Comparison of ENCODE assay signal across 11 cellular contexts in genomic region chr1:225944951-225945350, GRCh38. TPM values are rescaled to one million over a fixed set of nuclear protein-coding genes. Genes with fewer than 3 reads are reported as not detected.
DNase-seq lines count a peak whose midpoint lies in the region; ATAC-seq, FAIRE-seq and TF ChIP-seq lines count a peak whose summit lies in the region.
"Had no signal": no experiment of that assay in that cellular context is flagged by ENCODE, and none has a peak within 500 bp of the region (broad histone marks: within the 10 kb centered on the region; RNA-seq: fewer than 3 reads in every experiment).

No MANE protein-coding gene starts in this region.

- TF ChIP-seq RAD21 in HepG2 (CRISPR knock-in tag; IDR thresholded peaks at IDR 0.05) = no peak

- in situ Hi-C loops in HepG2 (cut with HindIII; ENCODE audit: extremely low pct_ligation_motif_present, low pct_unique_long_range_greater_than_20kb) = no loop called here

- no peak overlapping the region for H3K4me3 Mint-ChIP-seq in chondrocyte (ENCODE audit: unreplicated experiment)
- H3K4me3 Mint-ChIP-seq in endothelial cell (ENCODE audit: unreplicated experiment) = no peak overlapping the region

- H3K36me3 ChIP-seq in Loucy (ENCODE audit: insufficient read depth, low read length) (no peaks in the 10 kb centered on the region), HepG2 (replicated peaks in 1 of 2; ENCODE audit: control insufficient read depth in 1 of 2, insufficient read depth in 2 of 2, low read length in 2 of 2) (no peaks in the 10 kb centered on the region)

- H3K27me3 ChIP-seq in Loucy (ENCODE audit: insufficient read depth, low read length, poor library complexity, severe bottlenecking) (no peaks in the 10 kb centered on the region), HepG2 (ENCODE audit: control insufficient read depth in 1 of 2, insufficient read depth in 2 of 2, low read length in 2 of 2) (peaks cover 7 to 35% of the 10 kb centered on the region in 2 experiments; a peak in 4 of 5 replicates)

- H3K9me3 Mint-ChIP-seq in chondrocyte (ENCODE audit: low read depth) = no peaks in the 10 kb centered on the region
- no peaks in the 10 kb centered on the region for H3K9me3 Mint-ChIP-seq in endothelial cell (ENCODE audit: unreplicated experiment)

- peak overlapping the region; percentile 13 for H3K9ac ChIP-seq in Loucy (ENCODE audit: low read depth, low read length, poor library complexity, severe bottlenecking)
- no peak overlapping the region for H3K9ac ChIP-seq in HepG2 (ENCODE audit: insufficient read depth, low read depth, low read length)

- TF ChIP-seq POLR2A in GM18505 (IDR thresholded peaks at IDR 0.05; ENCODE audit: borderline replicate concordance, extremely low read depth, insufficient read depth, insufficient read length) = no peak
- no peak for TF ChIP-seq POLR2A in HepG2 (IDR thresholded peaks at IDR 0.05; ENCODE audit: insufficient read depth in 1 of 2, low read depth in 2 of 2, low read length in 2 of 2)

- intact Hi-C loops in HepG2 (cut with micrococcal nuclease; ENCODE audit: unreplicated experiment) = no loop called here

- H3K36me3 Mint-ChIP-seq in chondrocyte (ENCODE audit: low read depth) (no peaks in the 10 kb centered on the region), endothelial cell (ENCODE audit: low read depth, unreplicated experiment) (no peaks in the 10 kb centered on the region)

- no peaks in the 10 kb centered on the region for H3K9me2 ChIP-seq in Loucy (replicated peaks; ENCODE audit: low read depth, low read length)

- H3K27me3 Mint-ChIP-seq in chondrocyte (ENCODE audit: low read depth) (peaks cover 20% of the 10 kb centered on the region), endothelial cell (ENCODE audit: unreplicated experiment) (peaks cover 6% of the 10 kb centered on the region)

- CTCF ChIA-PET in HepG2 (lab: Yijun Ruan, JAX; ENCODE audit: low intra/inter-chr PET ratio, low total read pairs) = no interaction called here

- H3K27ac Mint-ChIP-seq in chondrocyte (ENCODE audit: unreplicated experiment) (no peak overlapping the region), endothelial cell (ENCODE audit: unreplicated experiment) (no peak overlapping the region)

- WGBS in HepG2 (ENCODE audit: low lambda C conversion rate) = 19% methylated on average over 7 of the region's 7 CpGs

- no peak for FAIRE-seq in HepG2 (lab: Jason Lieb, UNC)
- FAIRE-seq in frontal cortex (lab: Jason Lieb, UNC) = no peak
- FAIRE-seq: G401.6 had no signal

- H3K4me3 ChIP-seq in Loucy (ENCODE audit: low read length, poor library complexity, severe bottlenecking) (no peak overlapping the region), HepG2 (replicated peaks in 1 of 3; ENCODE audit: insufficient read depth in 1 of 3, low read depth in 2 of 3, low read length in 3 of 3) (no peak overlapping the region; a peak in 1 of 6 replicates)

- H4K20me1 ChIP-seq in Loucy (ENCODE audit: insufficient read depth, low read length, poor library complexity, severe bottlenecking) = no peaks in the 10 kb centered on the region
- no peaks in the 10 kb centered on the region for H4K20me1 ChIP-seq in HepG2 (ENCODE audit: insufficient read depth, low read length)

- POLR2A ChIA-PET in HepG2 (lab: Yijun Ruan, JAX) = interaction anchor here (2.0 kb wide), 1 partner anchor 21 kb away, joined by 6 read pairs; the partner anchor contains the start of gene PYCR2

- no peak for DNase-seq in HepG2 (ENCODE audit: low spot score)
- DNase-seq in frontal cortex (ENCODE audit: low spot score in 2 of 2) = no peak
- no peak for DNase-seq in HPDE6-E6E7 (ENCODE audit: extremely low spot score)
- DNase-seq in chondrocyte (ENCODE audit: low spot score) = no peak
- no peak for DNase-seq in endothelial cell (ENCODE audit: low spot score)
- DNase-seq: KG1 had no signal

- no peak for TF ChIP-seq EP300 in HepG2 (IDR thresholded peaks at IDR 0.05; ENCODE audit: low read depth in 2 of 2, low read length in 2 of 2)
- TF ChIP-seq EP300 in HepG2 (CRISPR knock-in tag; IDR thresholded peaks at IDR 0.05; ENCODE audit: borderline replicate concordance) = no peak

- ATAC-seq in GM18505 (IDR thresholded peaks at IDR 0.05; ENCODE audit: unreplicated experiment) = peak; percentile 78
- peak; percentile 62 for ATAC-seq in GM21619 (IDR thresholded peaks at IDR 0.05; ENCODE audit: unreplicated experiment)
- ATAC-seq in HepG2 = 0 out of 3 replicates have a peak, but pooled peaks have one; percentile 20

- H3F3A ChIP-seq in Loucy (ENCODE audit: low read depth) = no peaks in the 10 kb centered on the region

- TF ChIP-seq CTCF in Loucy (conservative IDR thresholded peaks at IDR 0.05; ENCODE audit: low read length) (no peak), HepG2 (CRISPR knock-in tag; IDR thresholded peaks at IDR 0.05) (no peak), chondrocyte (IDR thresholded peaks at IDR 0.05) (no peak), endothelial cell (IDR thresholded peaks at IDR 0.05; ENCODE audit: unreplicated experiment) (no peak)

- H3K27ac ChIP-seq in HepG2 (ENCODE audit: extremely low read length, insufficient read depth, low read length) = no peak overlapping the region

- H3K9me3 ChIP-seq in Loucy (ENCODE audit: insufficient read depth, low read depth, low read length) (no peaks in the 10 kb centered on the region), HepG2 (ENCODE audit: low read length) (no peaks in the 10 kb centered on the region)

- BruUV-seq in HepG2 (replicated peaks; lab: Mats Ljungman, UMichigan) = no TSS peak

- H3K79me2 ChIP-seq in Loucy (ENCODE audit: insufficient read depth, low read length) (no peaks in the 10 kb centered on the region), HepG2 (ENCODE audit: insufficient read depth, low read length) (no peaks in the 10 kb centered on the region)

- H3K4me1 Mint-ChIP-seq in chondrocyte (ENCODE audit: low read depth) (peaks cover 28% of the 10 kb centered on the region), endothelial cell (ENCODE audit: unreplicated experiment) (peaks cover 6% of the 10 kb centered on the region)

- peak overlapping the region; percentile 30; the same call in 1 of the 2 replicates for H2AFZ ChIP-seq in Loucy (ENCODE audit: low read length)
- H2AFZ ChIP-seq in HepG2 (ENCODE audit: low read length) = no peak overlapping the region

- peaks cover 13% of the 10 kb centered on the region for H3K4me1 ChIP-seq in Loucy (ENCODE audit: insufficient read depth, low read length, poor library complexity, severe bottlenecking)
- peaks cover 42% of the 10 kb centered on the region for H3K4me1 ChIP-seq in HepG2 (ENCODE audit: insufficient read depth, low read length)

- H3K4me2 ChIP-seq in Loucy (ENCODE audit: low read depth, low read length, poor library complexity, severe bottlenecking) (no peak overlapping the region), HepG2 (ENCODE audit: low read depth, low read length) (peak overlapping the region; percentile 51)

RNA-seq across cellular contexts. Expression of gene LEFTY2, which starts 3.9 kb away (rescaled TPM):
- 0.13 and 0.15 TPM in 2 replicates for total RNA-seq in HepG2 (2016; rRNA removed; fragmentation: Illumina TruSeq; extraction: Trizol)
- total RNA-seq in HepG2 (2016; cell fraction: cytosol; rRNA removed; fragmentation: Illumina TruSeq; extraction: Trizol; ENCODE audit: low read depth) = not detected in 2 replicates
- 0.11 TPM in 1 of 2 replicates, not detected in the other for total RNA-seq in HepG2 (2016; cell fraction: insoluble cytoplasmic fraction; rRNA removed; fragmentation: Illumina TruSeq; extraction: Trizol)
- total RNA-seq in HepG2 (2016; cell fraction: membrane; rRNA removed; fragmentation: Illumina TruSeq; extraction: Trizol) = not detected in 2 replicates
- 0.28 TPM in 1 of 2 replicates, not detected in the other for total RNA-seq in HepG2 (2016; cell fraction: nucleus; rRNA removed; fragmentation: Illumina TruSeq; extraction: Trizol)
- polyA plus RNA-seq in HepG2 (2011; rRNA removed) = 0.33 and 0.42 TPM in 2 replicates
- polyA plus RNA-seq in HepG2 (2011; cell fraction: cytosol; rRNA removed) = 0.42 and 0.65 TPM in 2 replicates
- 0.16 and 0.28 TPM in 2 replicates for polyA plus RNA-seq in HepG2 (2011; cell fraction: nucleus; rRNA removed)
- polyA plus RNA-seq in HepG2 (2012) = 0.29 and 0.47 TPM in 2 replicates
- not detected in 2 replicates for polyA plus RNA-seq in HepG2 (2016; cell fraction: cytosol; fragmentation: Illumina TruSeq; extraction: Trizol; ENCODE audit: low read depth)
- polyA plus RNA-seq in HepG2 (2016; cell fraction: insoluble cytoplasmic fraction; fragmentation: Illumina TruSeq; extraction: Trizol; ENCODE audit: low read depth) = not detected in 2 replicates
- 0.08 TPM in 1 of 2 replicates, not detected in the other for polyA plus RNA-seq in HepG2 (2016; cell fraction: membrane; fragmentation: Illumina TruSeq; extraction: Trizol; ENCODE audit: low read depth)
- not detected in 2 replicates for polyA plus RNA-seq in HepG2 (2016; cell fraction: nucleus; fragmentation: Illumina TruSeq; extraction: Trizol; ENCODE audit: insufficient read depth, low read depth)
- 0.28 TPM in 1 of 2 replicates, not detected in the other for polyA minus RNA-seq in HepG2 (2011; rRNA and poly(A)+ RNA removed; ENCODE audit: low replicate concordance)
- polyA minus RNA-seq in HepG2 (2011; cell fraction: cytosol; rRNA and poly(A)+ RNA removed) = not detected in 2 replicates
- polyA minus RNA-seq in HepG2 (2011; cell fraction: nucleus; rRNA and poly(A)+ RNA removed) = not detected in 2 replicates
- total RNA-seq in frontal cortex = under 0.01 TPM
- 10.2 to 39.6 TPM (median 38.3 TPM) in 3 replicates for total RNA-seq in chondrocyte
- total RNA-seq in endothelial cell (ENCODE audit: unreplicated experiment) = 0.26 TPM
- total RNA-seq: T-helper 2 cell treated with Interferon-gamma antibody and Interleukin-4, amounts not matched to agents 100 ng/mL and 5 ng/mL, for 36 hours had no signal

RNA-seq across cellular contexts. Expression of gene PYCR2, which starts 20.9 kb away (rescaled TPM):
- total RNA-seq in HepG2 (2016; rRNA removed; fragmentation: Illumina TruSeq; extraction: Trizol) (47.8 and 49.5 TPM in 2 replicates), frontal cortex (14.3 TPM), chondrocyte (43.4 to 52.4 TPM (median 43.5 TPM) in 3 replicates), endothelial cell (ENCODE audit: unreplicated experiment) (44.5 TPM)
- total RNA-seq in HepG2 (2016; cell fraction: cytosol; rRNA removed; fragmentation: Illumina TruSeq; extraction: Trizol; ENCODE audit: low read depth) = 8.2 and 9.6 TPM in 2 replicates
- 45.9 and 51.2 TPM in 2 replicates for total RNA-seq in HepG2 (2016; cell fraction: insoluble cytoplasmic fraction; rRNA removed; fragmentation: Illumina TruSeq; extraction: Trizol)
- 16.1 and 17.9 TPM in 2 replicates for total RNA-seq in HepG2 (2016; cell fraction: membrane; rRNA removed; fragmentation: Illumina TruSeq; extraction: Trizol)
- 31.1 and 42.8 TPM in 2 replicates for total RNA-seq in HepG2 (2016; cell fraction: nucleus; rRNA removed; fragmentation: Illumina TruSeq; extraction: Trizol)
- polyA plus RNA-seq in HepG2 (2011; rRNA removed) = 47.2 and 54.2 TPM in 2 replicates
- 25.8 and 40.7 TPM in 2 replicates for polyA plus RNA-seq in HepG2 (2011; cell fraction: cytosol; rRNA removed)
- polyA plus RNA-seq in HepG2 (2011; cell fraction: nucleus; rRNA removed) = 98.0 and 106 TPM in 2 replicates
- 29.7 and 35.8 TPM in 2 replicates for polyA plus RNA-seq in HepG2 (2012)
- 3.9 and 4.7 TPM in 2 replicates for polyA plus RNA-seq in HepG2 (2016; cell fraction: cytosol; fragmentation: Illumina TruSeq; extraction: Trizol; ENCODE audit: low read depth)
- polyA plus RNA-seq in HepG2 (2016; cell fraction: insoluble cytoplasmic fraction; fragmentation: Illumina TruSeq; extraction: Trizol; ENCODE audit: low read depth) = 51.7 and 55.3 TPM in 2 replicates
- 8.9 and 9.2 TPM in 2 replicates for polyA plus RNA-seq in HepG2 (2016; cell fraction: membrane; fragmentation: Illumina TruSeq; extraction: Trizol; ENCODE audit: low read depth)
- polyA plus RNA-seq in HepG2 (2016; cell fraction: nucleus; fragmentation: Illumina TruSeq; extraction: Trizol; ENCODE audit: insufficient read depth, low read depth) = 87.0 and 102 TPM in 2 replicates
- polyA minus RNA-seq in HepG2 (2011; rRNA and poly(A)+ RNA removed; ENCODE audit: low replicate concordance) = 56.1 and 62.6 TPM in 2 replicates
- 13.5 and 15.9 TPM in 2 replicates for polyA minus RNA-seq in HepG2 (2011; cell fraction: cytosol; rRNA and poly(A)+ RNA removed)
- 14.4 and 15.9 TPM in 2 replicates for polyA minus RNA-seq in HepG2 (2011; cell fraction: nucleus; rRNA and poly(A)+ RNA removed)

RNA-seq across cellular contexts. Expression of gene SDE2, which starts 54.2 kb away (rescaled TPM):
- total RNA-seq in HepG2 (2016; rRNA removed; fragmentation: Illumina TruSeq; extraction: Trizol) = 19.6 and 24.7 TPM in 2 replicates
- 2.0 and 2.4 TPM in 2 replicates for total RNA-seq in HepG2 (2016; cell fraction: cytosol; rRNA removed; fragmentation: Illumina TruSeq; extraction: Trizol; ENCODE audit: low read depth)
- total RNA-seq in HepG2 (2016; cell fraction: insoluble cytoplasmic fraction; rRNA removed; fragmentation: Illumina TruSeq; extraction: Trizol) = 19.8 and 25.8 TPM in 2 replicates
- 5.6 and 6.8 TPM in 2 replicates for total RNA-seq in HepG2 (2016; cell fraction: membrane; rRNA removed; fragmentation: Illumina TruSeq; extraction: Trizol)
- total RNA-seq in HepG2 (2016; cell fraction: nucleus; rRNA removed; fragmentation: Illumina TruSeq; extraction: Trizol) = 11.3 and 13.2 TPM in 2 replicates
- 9.3 and 10.8 TPM in 2 replicates for polyA plus RNA-seq in HepG2 (2011; rRNA removed)
- 6.6 and 10.2 TPM in 2 replicates for polyA plus RNA-seq in HepG2 (2011; cell fraction: cytosol; rRNA removed)
- polyA plus RNA-seq in HepG2 (2011; cell fraction: nucleus; rRNA removed) = 4.4 and 5.5 TPM in 2 replicates
- 5.1 and 6.9 TPM in 2 replicates for polyA plus RNA-seq in HepG2 (2012)
- 0.27 and 0.31 TPM in 2 replicates for polyA plus RNA-seq in HepG2 (2016; cell fraction: cytosol; fragmentation: Illumina TruSeq; extraction: Trizol; ENCODE audit: low read depth)
- polyA plus RNA-seq in HepG2 (2016; cell fraction: insoluble cytoplasmic fraction; fragmentation: Illumina TruSeq; extraction: Trizol; ENCODE audit: low read depth) = 19.9 and 21.1 TPM in 2 replicates
- 1.2 and 1.5 TPM in 2 replicates for polyA plus RNA-seq in HepG2 (2016; cell fraction: membrane; fragmentation: Illumina TruSeq; extraction: Trizol; ENCODE audit: low read depth)
- polyA plus RNA-seq in HepG2 (2016; cell fraction: nucleus; fragmentation: Illumina TruSeq; extraction: Trizol; ENCODE audit: insufficient read depth, low read depth) = 13.3 and 14.1 TPM in 2 replicates
- 6.0 and 7.8 TPM in 2 replicates for polyA minus RNA-seq in HepG2 (2011; rRNA and poly(A)+ RNA removed; ENCODE audit: low replicate concordance)
- 12.2 and 13.0 TPM in 2 replicates for polyA minus RNA-seq in HepG2 (2011; cell fraction: cytosol; rRNA and poly(A)+ RNA removed)
- polyA minus RNA-seq in HepG2 (2011; cell fraction: nucleus; rRNA and poly(A)+ RNA removed) = 14.9 and 16.3 TPM in 2 replicates
- 40.4 TPM for total RNA-seq in frontal cortex
- 20.8 to 21.9 TPM (median 21.5 TPM) in 3 replicates for total RNA-seq in chondrocyte
- 17.8 TPM for total RNA-seq in endothelial cell (ENCODE audit: unreplicated experiment)

RNA-seq across cellular contexts. Expression of gene LEFTY1, which starts 56.0 kb away (rescaled TPM):
- total RNA-seq in HepG2 (2016; rRNA removed; fragmentation: Illumina TruSeq; extraction: Trizol) = 0.29 TPM in 1 of 2 replicates, not detected in the other
- 0.20 TPM in 1 of 2 replicates, not detected in the other for total RNA-seq in HepG2 (2016; cell fraction: cytosol; rRNA removed; fragmentation: Illumina TruSeq; extraction: Trizol; ENCODE audit: low read depth)
- total RNA-seq in HepG2 (2016; cell fraction: insoluble cytoplasmic fraction; rRNA removed; fragmentation: Illumina TruSeq; extraction: Trizol) = 0.18 and 0.50 TPM in 2 replicates
- total RNA-seq in HepG2 (2016; cell fraction: membrane; rRNA removed; fragmentation: Illumina TruSeq; extraction: Trizol) = 0.09 TPM in 1 of 2 replicates, not detected in the other
- 0.22 and 0.38 TPM in 2 replicates for total RNA-seq in HepG2 (2016; cell fraction: nucleus; rRNA removed; fragmentation: Illumina TruSeq; extraction: Trizol)
- 0.79 and 1.8 TPM in 2 replicates for polyA plus RNA-seq in HepG2 (2011; rRNA removed)
- polyA plus RNA-seq in HepG2 (2011; cell fraction: cytosol; rRNA removed) = 1.6 and 1.9 TPM in 2 replicates
- 0.68 and 0.78 TPM in 2 replicates for polyA plus RNA-seq in HepG2 (2011; cell fraction: nucleus; rRNA removed)
- polyA plus RNA-seq in HepG2 (2012) = 0.32 and 0.55 TPM in 2 replicates
- not detected in 2 replicates for polyA plus RNA-seq in HepG2 (2016; cell fraction: cytosol; fragmentation: Illumina TruSeq; extraction: Trizol; ENCODE audit: low read depth)
- polyA plus RNA-seq in HepG2 (2016; cell fraction: insoluble cytoplasmic fraction; fragmentation: Illumina TruSeq; extraction: Trizol; ENCODE audit: low read depth) = 0.14 TPM in 1 of 2 replicates, not detected in the other
- 0.11 TPM in 1 of 2 replicates, not detected in the other for polyA plus RNA-seq in HepG2 (2016; cell fraction: membrane; fragmentation: Illumina TruSeq; extraction: Trizol; ENCODE audit: low read depth)
- polyA plus RNA-seq in HepG2 (2016; cell fraction: nucleus; fragmentation: Illumina TruSeq; extraction: Trizol; ENCODE audit: insufficient read depth, low read depth) = 0.28 and 0.51 TPM in 2 replicates
- 0.12 TPM in 1 of 2 replicates, not detected in the other for polyA minus RNA-seq in HepG2 (2011; rRNA and poly(A)+ RNA removed; ENCODE audit: low replicate concordance)
- 0.49 and 0.53 TPM in 2 replicates for polyA minus RNA-seq in HepG2 (2011; cell fraction: cytosol; rRNA and poly(A)+ RNA removed)
- 0.52 and 0.99 TPM in 2 replicates for polyA minus RNA-seq in HepG2 (2011; cell fraction: nucleus; rRNA and poly(A)+ RNA removed)
- total RNA-seq in frontal cortex = 0.41 TPM
- total RNA-seq in chondrocyte = 0.56 to 2.2 TPM (median 0.99 TPM) in 3 replicates
- 0.28 TPM for total RNA-seq in endothelial cell (ENCODE audit: unreplicated experiment)
- total RNA-seq: T-helper 2 cell treated with Interferon-gamma antibody and Interleukin-4, amounts not matched to agents 100 ng/mL and 5 ng/mL, for 36 hours had no signal

Comparison
In these comparisons a context has a peak if more than half of its experiments do, and no peak if none do; other contexts are left out.
1. ATAC-seq: peak in every context shown above with its lines; median percentile 78 in GM18505; 62 in GM21619; 20 in HepG2.